In the genomic region with DNA sequence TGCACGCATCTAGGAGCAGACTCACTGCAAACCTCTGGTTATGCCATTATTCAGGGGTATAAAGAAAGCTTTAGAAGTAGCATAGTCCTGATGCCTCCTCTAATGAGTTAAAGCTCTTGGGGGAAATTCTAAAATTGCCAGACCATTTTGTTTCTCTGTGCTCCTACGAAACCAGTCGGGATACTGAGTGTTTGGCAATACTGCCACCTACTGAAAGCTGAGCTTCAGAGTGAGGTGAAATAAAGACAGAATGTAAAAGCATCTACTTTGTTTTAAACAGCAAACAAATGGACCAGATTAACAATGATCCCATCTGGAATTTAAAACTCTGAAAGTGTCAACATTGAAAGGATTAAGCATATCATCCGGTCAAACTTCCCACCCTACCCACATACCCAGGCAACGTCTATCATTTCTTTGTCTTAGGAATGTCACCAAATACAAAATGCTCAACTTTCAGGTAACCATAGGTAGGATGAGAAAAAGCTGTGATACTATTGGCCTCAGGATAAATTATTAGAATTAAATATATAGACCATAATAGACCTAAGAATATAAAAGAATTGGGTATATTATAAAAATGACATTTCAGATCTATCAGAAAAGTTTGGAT, we compare ENCODE assay signal across 8 cellular contexts.
A peak's percentile ranks its signal among the peaks of the same experiment; 100 is the strongest.
DNase-seq lines count a peak whose midpoint lies in the region; ATAC-seq and TF ChIP-seq lines count a peak whose summit lies in the region.

No MANE protein-coding gene starts in this region.

- no peaks in the 10 kb centered on the region for H3K9me3 Mint-ChIP-seq in chondrocyte (ENCODE audit: low read depth)

- ATAC-seq in left lobe of liver (peak; percentile 91), HG02623 (IDR thresholded peaks at IDR 0.05; ENCODE audit: unreplicated experiment) (no peak)

- CTCF ChIA-PET in HEK293T (lab: Yijun Ruan, JAX) = interaction anchor here (0.5 to 6.3 kb wide), 6 partner anchors 18 to 545 kb away, joined by 3 to 35 read pairs (median 6); no protein-coding TSS in a partner anchor

- peaks cover 2% of the 10 kb centered on the region for H3K4me1 Mint-ChIP-seq in chondrocyte (ENCODE audit: low read depth)

- POLR2A ChIA-PET in HEK293T (lab: Yijun Ruan, JAX) = no interaction called here

- TF ChIP-seq CTCF in chondrocyte (IDR thresholded peaks at IDR 0.05) = peak; percentile 96

- no peak overlapping the region for H3K4me3 Mint-ChIP-seq in chondrocyte (ENCODE audit: unreplicated experiment)

- H3K27ac Mint-ChIP-seq in chondrocyte (ENCODE audit: unreplicated experiment) = no peak overlapping the region

- H3K27me3 Mint-ChIP-seq in chondrocyte (ENCODE audit: low read depth) = peaks cover 61% of the 10 kb centered on the region

- no peaks in the 10 kb centered on the region for H3K36me3 Mint-ChIP-seq in chondrocyte (ENCODE audit: low read depth)

- peak; percentile 34 to 82 (median 78) for DNase-seq in NCI-H1417 (lab: John Stamatoyannopoulos, UW)
- no peak for DNase-seq in NCI-H1417 treated with DMSO at 0.1 percent for 48 hours (lab: John Stamatoyannopoulos, UW)
- DNase-seq in HEK293T (ENCODE audit: extremely low spot score) = peak; percentile 54
- peak; percentile 57 to 82 for DNase-seq in NCI-H524 (lab: John Stamatoyannopoulos, UW)
- DNase-seq in chondrocyte (ENCODE audit: low spot score) = no peak
- no peak for DNase-seq in left lobe of liver (ENCODE audit: low spot score)
- no peak for DNase-seq in DMS79 (lab: John Stamatoyannopoulos, UW)

TF ChIP-seq in HEK293T, 16 proteins besides CTCF, POLR2A, EP300 and RAD21:
- TF ChIP-seq SP1 (IDR thresholded peaks at IDR 0.05) (no peak), BHLHE40 (IDR thresholded peaks at IDR 0.05; ENCODE audit: borderline replicate concordance) (no peak), ARNT (IDR thresholded peaks at IDR 0.05) (no peak), ELF4 (IDR thresholded peaks at IDR 0.05) (no peak), TARDBP (IDR thresholded peaks at IDR 0.05) (no peak), FOXA1 (IDR thresholded peaks at IDR 0.05) (no peak), SUZ12 (IDR thresholded peaks at IDR 0.05) (no peak), HDGF (IDR thresholded peaks at IDR 0.05; ENCODE audit: borderline replicate concordance) (no peak), FOXK2 (IDR thresholded peaks at IDR 0.05) (no peak), ZNF384 (IDR thresholded peaks at IDR 0.05) (no peak), NFRKB (IDR thresholded peaks at IDR 0.05) (no peak), L3MBTL2 (conservative IDR thresholded peaks at IDR 0.05) (no peak), CTBP1 (IDR thresholded peaks at IDR 0.05; ENCODE audit: borderline replicate concordance) (no peak), LEF1 (IDR thresholded peaks at IDR 0.05; ENCODE audit: borderline replicate concordance) (no peak)
- TF ChIP-seq, protein P1, sequence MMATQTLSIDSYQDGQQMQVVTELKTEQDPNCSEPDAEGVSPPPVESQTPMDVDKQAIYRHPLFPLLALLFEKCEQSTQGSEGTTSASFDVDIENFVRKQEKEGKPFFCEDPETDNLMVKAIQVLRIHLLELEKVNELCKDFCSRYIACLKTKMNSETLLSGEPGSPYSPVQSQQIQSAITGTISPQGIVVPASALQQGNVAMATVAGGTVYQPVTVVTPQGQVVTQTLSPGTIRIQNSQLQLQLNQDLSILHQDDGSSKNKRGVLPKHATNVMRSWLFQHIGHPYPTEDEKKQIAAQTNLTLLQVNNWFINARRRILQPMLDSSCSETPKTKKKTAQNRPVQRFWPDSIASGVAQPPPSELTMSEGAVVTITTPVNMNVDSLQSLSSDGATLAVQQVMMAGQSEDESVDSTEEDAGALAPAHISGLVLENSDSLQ (IDR thresholded peaks at IDR 0.05) = no peak

Comparison
In these comparisons a context has a peak if more than half of its experiments do, and no peak if none do; other contexts are left out.
1. DNase-seq: peak in NCI-H1417 (3 of 3), HEK293T (single experiment) and NCI-H524 (2 of 2); none in NCI-H1417 treated with DMSO at 0.1 percent for 48 hours (single experiment), chondrocyte (single experiment), left lobe of liver (single experiment) and DMS79 (single experiment).